Comparison of ENCODE assay signal across 18 cellular contexts in genomic region chr12:65532162-65532561, GRCh38.
A peak's percentile ranks its signal among the peaks of the same experiment; 100 is the strongest.
DNase-seq lines count a peak whose midpoint lies in the region; ATAC-seq and TF ChIP-seq lines count a peak whose summit lies in the region.
"Had no signal": no experiment of that assay in that cellular context is flagged by ENCODE, and none has a peak within 500 bp of the region (broad histone marks: within the 10 kb centered on the region; RNA-seq: fewer than 3 reads in every experiment).

No MANE protein-coding gene starts in this region.

- no peaks in the 10 kb centered on the region for H3K36me3 Mint-ChIP-seq in activated CD4-positive, alpha-beta T cell treated with anti-CD3 and anti-CD28 coated beads, Interleukin-2, amount 10 ng/mL, durations not matched to agents 7 days and 5 days (ENCODE audit: low read depth)

- H3K9me3 Mint-ChIP-seq in activated CD4-positive, alpha-beta T cell treated with anti-CD3 and anti-CD28 coated beads, Interleukin-2, amount 10 ng/mL, durations not matched to agents 7 days and 5 days: no peaks in the 10 kb centered on the region

- H3K27ac Mint-ChIP-seq in activated CD4-positive, alpha-beta T cell treated with anti-CD3 and anti-CD28 coated beads, Interleukin-2, amount 10 ng/mL, durations not matched to agents 7 days and 5 days: no peak overlapping the region

- H3K27me3 ChIP-seq in AG04450 (ENCODE audit: control insufficient read depth, insufficient read depth, low read length): no peaks in the 10 kb centered on the region
- no peaks in the 10 kb centered on the region for H3K27me3 ChIP-seq in MG63
- H3K27me3 ChIP-seq: cardiac muscle cell, Peyer's patch had no signal

- ATAC-seq in HG03521 (IDR thresholded peaks at IDR 0.05; ENCODE audit: unreplicated experiment) (no peak), GM19452 (IDR thresholded peaks at IDR 0.05; ENCODE audit: unreplicated experiment) (no peak)

- TF ChIP-seq CTCF in AG04450 (IDR thresholded peaks at IDR 0.05; ENCODE audit: low read depth, low read length): no peak
- no peak for TF ChIP-seq CTCF in HEK293 (tag by site-specific recombination; IDR thresholded peaks at IDR 0.05)

- H3K9me3 ChIP-seq in AG04450 (ENCODE audit: control insufficient read depth, insufficient read depth, low read length) (no peaks in the 10 kb centered on the region; the same call in 1 of the 2 replicates), HEK293 (ENCODE audit: control insufficient read depth, insufficient read depth, low read depth, low read length) (no peaks in the 10 kb centered on the region), MG63 (peaks cover 3% of the 10 kb centered on the region; the same call in 1 of the 2 replicates)
- H3K9me3 ChIP-seq: Peyer's patch, thoracic aorta had no signal

- H3K4me1 ChIP-seq in HEK293 (ENCODE audit: control insufficient read depth, insufficient read depth, low read length): peaks cover 25% of the 10 kb centered on the region
- H3K4me1 ChIP-seq: Peyer's patch had no signal

- H3K27me3 Mint-ChIP-seq in activated CD4-positive, alpha-beta T cell treated with anti-CD3 and anti-CD28 coated beads, Interleukin-2, amount 10 ng/mL, durations not matched to agents 7 days and 5 days: no peaks in the 10 kb centered on the region

- H3K36me3 ChIP-seq in HEK293 (ENCODE audit: control insufficient read depth in 2 of 2, insufficient read depth in 1 of 2, low read length in 2 of 2) (no peaks in the 10 kb centered on the region), MG63 (no peaks in the 10 kb centered on the region)
- H3K36me3 ChIP-seq: cardiac muscle cell, Peyer's patch, thoracic aorta had no signal

- H3K4me1 Mint-ChIP-seq in activated CD4-positive, alpha-beta T cell treated with anti-CD3 and anti-CD28 coated beads, Interleukin-2, amount 10 ng/mL, durations not matched to agents 7 days and 5 days: peaks cover 1% of the 10 kb centered on the region

- no peak overlapping the region for H3K4me3 Mint-ChIP-seq in activated CD4-positive, alpha-beta T cell treated with anti-CD3 and anti-CD28 coated beads, Interleukin-2, amount 10 ng/mL, durations not matched to agents 7 days and 5 days

- H3K27ac ChIP-seq in AG04450 (ENCODE audit: low read depth, low read length): peak overlapping the region; percentile 86
- H3K27ac ChIP-seq in HEK293 (ENCODE audit: extremely low read depth, low read depth, low read length): peak overlapping the region; percentile 78
- H3K27ac ChIP-seq: cardiac muscle cell, Peyer's patch, thoracic aorta had no signal

- POLR2A ChIA-PET in AG04450 (lab: Yijun Ruan, JAX): interaction anchor here (0.6 to 1.4 kb wide), 2 partner anchors 34 to 1851 kb away, joined by 3 to 7 read pairs; no protein-coding TSS in a partner anchor
- POLR2A ChIA-PET in HEK293 (lab: Yijun Ruan, JAX): no interaction called here
- POLR2A ChIA-PET in activated CD4-positive, alpha-beta T cell treated with anti-CD3 and anti-CD28 coated beads, Interleukin-2, amount 10 ng/mL, durations not matched to agents 7 days and 5 days (lab: Charles Lee): no interaction called here

- no peak overlapping the region for H3K4me3 ChIP-seq in AG04450 (ENCODE audit: low read depth, low read length)
- H3K4me3 ChIP-seq in HEK293 (ENCODE audit: low read depth, low read length): no peak overlapping the region
- H3K4me3 ChIP-seq in MG63: no peak overlapping the region
- H3K4me3 ChIP-seq: cardiac muscle cell, Peyer's patch, thoracic aorta had no signal

- CTCF ChIA-PET in AG04450 (lab: Charles Lee): interaction anchor here (0.9 to 2.4 kb wide), 3 partner anchors 25 to 504 kb away, joined by 3 to 14 read pairs (median 6); no protein-coding TSS in a partner anchor
- CTCF ChIA-PET in HEK293 (lab: Yijun Ruan, JAX): interaction anchor here (0.6 to 1.5 kb wide), 7 partner anchors 11 to 576 kb away, joined by 3 to 9 read pairs (median 3); no protein-coding TSS in a partner anchor
- CTCF ChIA-PET in activated CD4-positive, alpha-beta T cell treated with anti-CD3 and anti-CD28 coated beads, Interleukin-2, amount 10 ng/mL, durations not matched to agents 7 days and 5 days (lab: Charles Lee): no interaction called here

- DNase-seq in AG04450 (ENCODE audit: low read depth, low spot score) (no peak), cerebellar cortex (ENCODE audit: low spot score) (peak; percentile 88), left kidney (ENCODE audit: low read depth, low spot score) (peak; percentile 26), MG63 (no peak)
- DNase-seq in activated CD4-positive, alpha-beta T cell treated with anti-CD3 and anti-CD28 coated beads, Interleukin-2, amount 10 ng/mL, durations not matched to agents 7 days and 5 days: no peak
- DNase-seq: ACHN; activated CD8-positive, alpha-beta memory T cell treated with anti-CD3 and anti-CD28 coated beads for 24 hours; activated effector memory CD4-positive, alpha-beta T cell treated with anti-CD3 and anti-CD28 coated beads, Interleukin-2, amount 50 U/mL, for 16 hours; midbrain; NCI-H1436 treated with DMSO at 0.1 percent for 48 hours; NCI-H524; Peyer's patch; T1000 had no signal

TF ChIP-seq in HEK293, 187 proteins besides CTCF, POLR2A, EP300 and RAD21:
- TF ChIP-seq GLI4 (tag by site-specific recombination; IDR thresholded peaks at IDR 0.05) (no peak), ZBTB49 (tag by site-specific recombination; IDR thresholded peaks at IDR 0.05; ENCODE audit: low read depth) (no peak), ZNF473 (tag by site-specific recombination; IDR thresholded peaks at IDR 0.05) (no peak), ZNF223 (tag by site-specific recombination; IDR thresholded peaks at IDR 0.05) (no peak), YY2 (tag by site-specific recombination; IDR thresholded peaks at IDR 0.05) (no peak), ZNF544 (tag by site-specific recombination; IDR thresholded peaks at IDR 0.05) (no peak)

Comparison
In these comparisons a context has a peak if more than half of its experiments do, and no peak if none do; other contexts are left out.
1. DNase-seq: peak in cerebellar cortex (single experiment) and left kidney (single experiment); none in AG04450 (single experiment), MG63 (single experiment) and activated CD4-positive, alpha-beta T cell treated with anti-CD3 and anti-CD28 coated beads, Interleukin-2, amount 10 ng/mL, durations not matched to agents 7 days and 5 days (single experiment).